Comparison of ENCODE assay signal across 17 cellular contexts in genomic region chr2:64108842-64109241, GRCh38. TPM values are rescaled to one million over a fixed set of nuclear protein-coding genes. Genes with fewer than 3 reads are reported as not detected.
A peak's percentile ranks its signal among the peaks of the same experiment; 100 is the strongest.
DNase-seq lines count a peak whose midpoint lies in the region; ATAC-seq and TF ChIP-seq lines count a peak whose summit lies in the region.
"Had no signal": no experiment of that assay in that cellular context is flagged by ENCODE, and none has a peak within 500 bp of the region (broad histone marks: within the 10 kb centered on the region; RNA-seq: fewer than 3 reads in every experiment).

No MANE protein-coding gene starts in this region.

- CTCF ChIA-PET in MCF 10A (lab: Yijun Ruan, JAX), result interaction anchor here (0.6 kb wide), 3 partner anchors 21 to 795 kb away, joined by 3 read pairs; no protein-coding TSS in a partner anchor

- intact Hi-C loops in breast epithelium (cut with DNase I; ENCODE audit: low total_unique reads) (no loop called here), MCF 10A (cut with micrococcal nuclease) (no loop called here)

- no peak overlapping the region for H2BK120ac ChIP-seq in mesendoderm (ENCODE audit: low read depth, low read length)

- peaks cover 24% of the 10 kb centered on the region for H3K4me1 Mint-ChIP-seq in MCF 10A (ENCODE audit: insufficient read depth, unreplicated experiment)
- peaks cover 90% of the 10 kb centered on the region for H3K4me1 Mint-ChIP-seq in stimulated activated naive CD8-positive, alpha-beta T cell treated with anti-CD3 and anti-CD28 coated beads, Interleukin-15, amount 100 ng/mL, for 72 hours

- H3K4ac ChIP-seq in mesendoderm (ENCODE audit: low read depth, low read length), result no peak overlapping the region

- peak overlapping the region; percentile 44 for H2BK5ac ChIP-seq in mesendoderm (ENCODE audit: low read length)

- POLR2A ChIA-PET in MCF 10A (lab: Yijun Ruan, JAX), result interaction anchor here (0.5 to 2.2 kb wide), 3 partner anchors 10 to 1120 kb away, joined by 3 to 18 read pairs (median 3); no protein-coding TSS in a partner anchor

- H4K5ac ChIP-seq in mesendoderm (ENCODE audit: low read length), result no peak overlapping the region

- H3K27me3 Mint-ChIP-seq in MCF 10A (ENCODE audit: insufficient read depth, unreplicated experiment), result no peaks in the 10 kb centered on the region
- no peaks in the 10 kb centered on the region for H3K27me3 Mint-ChIP-seq in stimulated activated naive CD8-positive, alpha-beta T cell treated with anti-CD3 and anti-CD28 coated beads, Interleukin-15, amount 100 ng/mL, for 72 hours
- H3K27me3 Mint-ChIP-seq: dendritic cell treated with granulocyte-macrophage colony-stimulating factor and Interleukin-4, amounts not matched to agents 40 ng/mL and 50 ng/mL, for 4 days had no signal

- H3K79me2 ChIP-seq in mesendoderm (ENCODE audit: control insufficient read depth, insufficient read depth, low read length), result peaks cover 32% of the 10 kb centered on the region

- no peak overlapping the region for H3K4me3 Mint-ChIP-seq in MCF 10A (ENCODE audit: unreplicated experiment)
- peak overlapping the region; percentile 18 to 42 for H3K4me3 Mint-ChIP-seq in stimulated activated naive CD8-positive, alpha-beta T cell treated with anti-CD3 and anti-CD28 coated beads, Interleukin-15, amount 100 ng/mL, for 72 hours
- H3K4me3 Mint-ChIP-seq: dendritic cell treated with granulocyte-macrophage colony-stimulating factor and Interleukin-4, amounts not matched to agents 40 ng/mL and 50 ng/mL, for 4 days; immature natural killer cell had no signal

- H3K4me1 ChIP-seq in breast epithelium (peaks cover 0 to 7% of the 10 kb centered on the region in 2 donors), mesendoderm (ENCODE audit: control insufficient read depth, low read depth, low read length) (no peaks in the 10 kb centered on the region)

- DNase-seq in breast epithelium (ENCODE audit: low spot score in 2 of 2) (no peak), MCF 10A (ENCODE audit: unreplicated experiment) (no peak), astrocyte of the hippocampus (ENCODE audit: low read depth, low spot score) (peak; percentile 16), mesendoderm (no peak), SHP77 (lab: John Stamatoyannopoulos, UW) (no peak), NCI-H510A treated with DMSO at 0.1 percent for 48 hours (lab: John Stamatoyannopoulos, UW) (no peak), NCI-H1092 (lab: John Stamatoyannopoulos, UW) (no peak)
- no peak for DNase-seq in stimulated activated naive CD8-positive, alpha-beta T cell treated with anti-CD3 and anti-CD28 coated beads, Interleukin-15, amount 100 ng/mL, for 72 hours
- DNase-seq: activated CD4-positive, alpha-beta T cell treated with anti-CD3 and anti-CD28 coated beads, Interleukin-2, amount 50 U/mL, for 4 hours; activated gamma-delta T cell; body of pancreas; erythroblast; immature natural killer cell; NCI-H187 treated with DMSO at 0.1 percent for 48 hours; pancreas had no signal

- H3K79me1 ChIP-seq in mesendoderm (ENCODE audit: low read length), result peaks cover 6% of the 10 kb centered on the region

- no peak overlapping the region for H2BK15ac ChIP-seq in mesendoderm (replicated peaks; ENCODE audit: low read depth)

- H3K23ac ChIP-seq in mesendoderm (ENCODE audit: low read length), result no peak overlapping the region

- H3K18ac ChIP-seq in mesendoderm (ENCODE audit: low read length), result no peak overlapping the region

- H3K4me2 ChIP-seq in mesendoderm (ENCODE audit: low read length), result no peak overlapping the region

- no peaks in the 10 kb centered on the region for H3K9me3 ChIP-seq in breast epithelium
- H3K9me3 ChIP-seq: body of pancreas, pancreas, SJSA1 had no signal

- H3K9ac ChIP-seq in mesendoderm (ENCODE audit: low read length), result no peak overlapping the region

- H3K27me3 ChIP-seq in breast epithelium (no peaks in the 10 kb centered on the region), mesendoderm (ENCODE audit: insufficient read depth, low read length, poor library complexity) (no peaks in the 10 kb centered on the region)
- H3K27me3 ChIP-seq: body of pancreas, pancreas, SJSA1 had no signal

- H3K27ac ChIP-seq in breast epithelium, result peak overlapping the region; percentile 67 to 75
- no peak overlapping the region for H3K27ac ChIP-seq in mesendoderm (ENCODE audit: low read depth, low read length)
- H3K27ac ChIP-seq: body of pancreas, pancreas, SJSA1 had no signal

- no peaks in the 10 kb centered on the region for H3K36me3 ChIP-seq in breast epithelium
- H3K36me3 ChIP-seq in mesendoderm (ENCODE audit: control insufficient read depth, insufficient read depth, low read length), result peaks cover 4% of the 10 kb centered on the region
- H3K36me3 ChIP-seq: SJSA1 had no signal

- no peak for TF ChIP-seq CTCF in breast epithelium (IDR thresholded peaks at IDR 0.05)
- no peak for TF ChIP-seq CTCF in MCF 10A (IDR thresholded peaks at IDR 0.05; ENCODE audit: unreplicated experiment)

- no peak for TF ChIP-seq POLR2A in breast epithelium (IDR thresholded peaks at IDR 0.05)

- WGBS in mesendoderm (ENCODE audit: extremely low coverage, insufficient coverage, low lambda C conversion rate), result no CpG with 5 or more reads among the region's 2 CpGs

- ATAC-seq in stimulated activated naive CD8-positive, alpha-beta T cell treated with anti-CD3 and anti-CD28 coated beads, Interleukin-15, amount 100 ng/mL, for 72 hours, result no peak
- ATAC-seq: body of pancreas had no signal

- H3K9me3 Mint-ChIP-seq in MCF 10A (ENCODE audit: unreplicated experiment), result no peaks in the 10 kb centered on the region
- H3K9me3 Mint-ChIP-seq in stimulated activated naive CD8-positive, alpha-beta T cell treated with anti-CD3 and anti-CD28 coated beads, Interleukin-15, amount 100 ng/mL, for 72 hours, result peaks cover 0 to 4% of the 10 kb centered on the region in 2 donors
- H3K9me3 Mint-ChIP-seq: dendritic cell treated with granulocyte-macrophage colony-stimulating factor and Interleukin-4, amounts not matched to agents 40 ng/mL and 50 ng/mL, for 4 days; immature natural killer cell had no signal

- H3K36me3 Mint-ChIP-seq in MCF 10A (ENCODE audit: insufficient read depth, unreplicated experiment), result peaks cover 25% of the 10 kb centered on the region

- H3K4me3 ChIP-seq in breast epithelium, result no peak overlapping the region
- no peak overlapping the region for H3K4me3 ChIP-seq in mesendoderm (ENCODE audit: low read length)
- H3K4me3 ChIP-seq: body of pancreas, pancreas, SJSA1 had no signal

- no TSS peak for BruUV-seq in MCF 10A (replicated peaks; lab: Mats Ljungman, UMichigan)

- H3K27ac Mint-ChIP-seq in MCF 10A (ENCODE audit: low read depth, unreplicated experiment), result no peak overlapping the region
- H3K27ac Mint-ChIP-seq in stimulated activated naive CD8-positive, alpha-beta T cell treated with anti-CD3 and anti-CD28 coated beads, Interleukin-15, amount 100 ng/mL, for 72 hours, result peak overlapping the region in 1 of 2 donors; percentile 69
- H3K27ac Mint-ChIP-seq: dendritic cell treated with granulocyte-macrophage colony-stimulating factor and Interleukin-4, amounts not matched to agents 40 ng/mL and 50 ng/mL, for 4 days; immature natural killer cell had no signal

- H2AK5ac ChIP-seq in mesendoderm (ENCODE audit: low read length), result no peak overlapping the region

- no peak overlapping the region for H3K56ac ChIP-seq in mesendoderm (ENCODE audit: low read length)

- H4K8ac ChIP-seq in mesendoderm (ENCODE audit: low read depth, low read length), result no peak overlapping the region

RNA-seq across cellular contexts. Expression of gene PELI1, which starts 35.4 kb away (rescaled TPM):
- total RNA-seq in breast epithelium (10 to 100 TPM; 31.8 to 51.7 (median 40.6) TPM), MCF 10A (2022) (13.5 and 16.3 TPM in 2 replicates)
- polyA plus RNA-seq in mesendoderm (2013, experiment 1 of 2), result 44.0 TPM
- polyA plus RNA-seq in mesendoderm (2013, experiment 2 of 2), result 41.3 TPM
